33 cellular contexts compared by ENCODE assay signal in the genomic region with DNA sequence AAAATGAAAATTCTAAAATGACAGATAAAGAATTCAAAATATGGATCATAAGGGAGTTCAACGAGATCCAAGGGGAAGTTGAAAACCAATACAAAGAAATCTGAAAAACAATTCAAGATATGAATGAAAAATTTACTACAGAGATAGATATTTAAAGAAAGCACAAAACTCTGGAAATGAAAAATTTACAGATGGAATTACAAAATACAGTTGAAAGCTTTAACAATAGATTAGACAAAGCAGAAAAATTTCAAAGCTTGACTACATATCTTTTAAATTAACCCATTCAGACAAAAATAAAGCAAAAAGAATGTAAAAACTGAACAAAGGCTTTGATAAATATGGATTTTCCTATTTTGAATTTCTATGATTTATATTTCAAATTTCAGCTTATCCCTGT.
"Had no signal": no experiment of that assay in that cellular context is flagged by ENCODE, and none has a peak within 500 bp of the region (broad histone marks: within the 10 kb centered on the region; RNA-seq: fewer than 3 reads in every experiment).

No MANE protein-coding gene starts in this region.

- H3K4me1 Mint-ChIP-seq: activated CD4-positive, alpha-beta T cell treated with anti-CD3 and anti-CD28 coated beads for 36 hours; activated CD4-positive, alpha-beta T cell treated with anti-CD3 and anti-CD28 coated beads, Interleukin-2, amount 10 ng/mL, durations not matched to agents 7 days and 5 days; brain; central memory CD8-positive, alpha-beta T cell had no signal

- H3K9me3 ChIP-seq: colonic mucosa, MG63 had no signal

- H3K27me3 Mint-ChIP-seq: activated CD4-positive, alpha-beta T cell treated with anti-CD3 and anti-CD28 coated beads for 36 hours; activated CD4-positive, alpha-beta T cell treated with anti-CD3 and anti-CD28 coated beads, Interleukin-2, amount 10 ng/mL, durations not matched to agents 7 days and 5 days; central memory CD8-positive, alpha-beta T cell had no signal

- H3K36me3 ChIP-seq: colonic mucosa, MG63, WERI-Rb-1 had no signal

- H3K27me3 ChIP-seq: colonic mucosa, MG63 had no signal

- H3K4me1 ChIP-seq: colonic mucosa had no signal

- H3K4me3 ChIP-seq: colonic mucosa, MG63 had no signal

- H3K27ac ChIP-seq: colonic mucosa, WERI-Rb-1 had no signal

- DNase-seq: activated CD4-positive, alpha-beta T cell treated with anti-CD3 and anti-CD28 coated beads for 36 hours; activated CD4-positive, alpha-beta T cell treated with anti-CD3 and anti-CD28 coated beads, Interleukin-2, amount 10 ng/mL, durations not matched to agents 7 days and 5 days; activated CD4-positive, alpha-beta T cell treated with anti-CD3 and anti-CD28 coated beads, Interleukin-2, amount 50 U/mL, for 48 hours; activated CD4-positive, CD25-positive, alpha-beta regulatory T cell; activated CD8-positive, alpha-beta memory T cell treated with anti-CD3 and anti-CD28 coated beads, Interleukin-2, amount 50 U/mL, for 4 hours; activated gamma-delta T cell treated with Interleukin-2 at 50 U/mL for 16 hours; activated naive CD4-positive, alpha-beta T cell treated with anti-CD3 and anti-CD28 coated beads for 36 hours; activated T-cell treated with anti-CD3 and anti-CD28 coated beads for 4 hours; activated T-cell treated with anti-CD3 and anti-CD28 coated beads, Interleukin-2, amount 50 U/mL, for 4 hours; anterior cingulate cortex; colonic mucosa; Kasumi-1; MG63; NCI-H1048; NCI-H1105 treated with DMSO at 0.1 percent for 48 hours; NCI-H146; NCI-H187; NCI-H2029 treated with DMSO at 0.1 percent for 48 hours; NCI-H2107; NCI-H2171; NCI-H510A; NCI-H526; NCI-H748 treated with DMSO at 0.1 percent for 48 hours; NK-92 treated with Interleukin-12 subunit alpha and Interleukin-12 subunit beta, amount 100 ng/mL, for 24 hours; Right ventricle myocardium superior; SW 1271; T-helper 1 cell; T1000; WERI-Rb-1 had no signal

- H3K4me3 Mint-ChIP-seq: activated CD4-positive, alpha-beta T cell treated with anti-CD3 and anti-CD28 coated beads for 36 hours; activated CD4-positive, alpha-beta T cell treated with anti-CD3 and anti-CD28 coated beads, Interleukin-2, amount 10 ng/mL, durations not matched to agents 7 days and 5 days; activated naive CD4-positive, alpha-beta T cell treated with anti-CD3 and anti-CD28 coated beads for 36 hours; activated T-cell treated with anti-CD3 and anti-CD28 coated beads, Interleukin-2, amount 50 U/mL, for 4 hours; activated T-helper 1 cell treated with anti-CD3 and anti-CD28 coated beads, Interleukin-12 subunit alpha, Interleukin-12 subunit beta, Interleukin-2, Interleukin-4 antibody, amounts not matched to agents 30 ng/mL and 10 ng/mL and 1 ng/mL, durations not matched to agents 14 hours and 24 hours and 36 hours; brain; central memory CD8-positive, alpha-beta T cell had no signal

- ATAC-seq: activated CD4-positive, alpha-beta T cell treated with anti-CD3 and anti-CD28 coated beads for 36 hours; activated naive CD4-positive, alpha-beta T cell treated with anti-CD3 and anti-CD28 coated beads, Interleukin-2, amount 50 U/mL, for 72 hours; activated T-cell treated with anti-CD3 and anti-CD28 coated beads, Interleukin-2, amount 50 U/mL, for 4 hours had no signal

- H3K27ac Mint-ChIP-seq: activated CD4-positive, alpha-beta T cell treated with anti-CD3 and anti-CD28 coated beads for 36 hours; activated CD4-positive, alpha-beta T cell treated with anti-CD3 and anti-CD28 coated beads, Interleukin-2, amount 10 ng/mL, durations not matched to agents 7 days and 5 days; activated naive CD4-positive, alpha-beta T cell treated with anti-CD3 and anti-CD28 coated beads for 36 hours; activated naive CD4-positive, alpha-beta T cell treated with anti-CD3 and anti-CD28 coated beads, Interleukin-2, amount 50 U/mL, for 72 hours; activated T-helper 1 cell treated with anti-CD3 and anti-CD28 coated beads, Interleukin-12 subunit alpha, Interleukin-12 subunit beta, Interleukin-2, Interleukin-4 antibody, amounts not matched to agents 30 ng/mL and 10 ng/mL and 1 ng/mL, durations not matched to agents 14 hours and 24 hours and 36 hours; brain had no signal
